Comparison of ENCODE assay signal across 27 cellular contexts in genomic region chr5:39451293-39451692, GRCh38.
"Had no signal": no experiment of that assay in that cellular context is flagged by ENCODE, and none has a peak within 500 bp of the region (broad histone marks: within the 10 kb centered on the region; RNA-seq: fewer than 3 reads in every experiment).

No MANE protein-coding gene starts in this region.

- H3K9me3 ChIP-seq: gastroesophageal sphincter, heart left ventricle, left lung, prostate gland, right atrium auricular region, suprapubic skin had no signal

- DNase-seq: effector CD8-positive, alpha-beta T cell; endodermal cell; foreskin keratinocyte; heart left ventricle; kidney; left lung; naive B cell; stimulated activated CD4-positive, alpha-beta T cell treated with anti-CD3 and anti-CD28 coated beads, Interleukin-12 subunit alpha, Interleukin-12 subunit beta, amount 100 ng/mL, for 4 hours; stimulated activated CD4-positive, alpha-beta T cell treated with anti-CD3 and anti-CD28 coated beads, Interleukin-1b, Interleukin-23, amount 100 ng/mL, for 48 hours; stimulated activated CD4-positive, alpha-beta T cell treated with anti-CD3 and anti-CD28 coated beads, Interleukin-4, amount 100 ng/mL, for 1 hour; stimulated activated CD8-positive, alpha-beta memory T cell treated with anti-CD3 and anti-CD28 coated beads, Interleukin-4, amount 100 ng/mL, for 48 hours; stimulated activated naive CD4-positive, alpha-beta T cell; stimulated activated naive CD8-positive, alpha-beta T cell treated with anti-CD3 and anti-CD28 coated beads, Interleukin-15, amount 100 ng/mL, for 72 hours had no signal

- ATAC-seq: esophagus mucosa; foreskin keratinocyte; gastroesophageal sphincter; heart left ventricle; left lung; natural killer cell treated with Interleukin-12 subunit alpha and Interleukin-12 subunit beta and Interleukin-15 and Interleukin-18, amount 100 ng/mL, for 72 hours; sciatic nerve; stimulated activated naive CD8-positive, alpha-beta T cell treated with anti-CD3 and anti-CD28 coated beads, Interleukin-15, amount 100 ng/mL, for 72 hours had no signal

- H3K4me1 ChIP-seq: foreskin keratinocyte, left lung, neural progenitor cell, prostate gland, right atrium auricular region, suprapubic skin had no signal

- H3K4me3 ChIP-seq: gastroesophageal sphincter, heart left ventricle, hepatocyte, left lung, neural progenitor cell, prostate gland, right atrium auricular region, smooth muscle cell, suprapubic skin had no signal

- FAIRE-seq: colon, kidney had no signal

- H3K4me3 Mint-ChIP-seq: dendritic cell treated with granulocyte-macrophage colony-stimulating factor and Interleukin-4, amounts not matched to agents 40 ng/mL and 50 ng/mL, for 4 days; endodermal cell; naive B cell; natural killer cell treated with Interleukin-12 subunit alpha and Interleukin-12 subunit beta and Interleukin-15 and Interleukin-18, amount 100 ng/mL, for 72 hours; neural progenitor cell; stimulated activated naive CD8-positive, alpha-beta T cell treated with anti-CD3 and anti-CD28 coated beads, Interleukin-15, amount 100 ng/mL, for 72 hours; type B pancreatic cell had no signal

- H3K27me3 ChIP-seq: gastroesophageal sphincter, heart left ventricle, hepatocyte, left lung, neural progenitor cell, right atrium auricular region, suprapubic skin had no signal

- H3K9me3 Mint-ChIP-seq: dendritic cell treated with granulocyte-macrophage colony-stimulating factor and Interleukin-4, amounts not matched to agents 40 ng/mL and 50 ng/mL, for 4 days; endodermal cell; naive B cell; natural killer cell treated with Interleukin-12 subunit alpha and Interleukin-12 subunit beta and Interleukin-15 and Interleukin-18, amount 100 ng/mL, for 72 hours; neural progenitor cell; stimulated activated naive CD8-positive, alpha-beta T cell treated with anti-CD3 and anti-CD28 coated beads, Interleukin-15, amount 100 ng/mL, for 72 hours; type B pancreatic cell had no signal

- H3K27ac Mint-ChIP-seq: dendritic cell treated with granulocyte-macrophage colony-stimulating factor and Interleukin-4, amounts not matched to agents 40 ng/mL and 50 ng/mL, for 4 days; endodermal cell; natural killer cell treated with Interleukin-12 subunit alpha and Interleukin-12 subunit beta and Interleukin-15 and Interleukin-18, amount 100 ng/mL, for 72 hours; neural progenitor cell; stimulated activated naive CD8-positive, alpha-beta T cell treated with anti-CD3 and anti-CD28 coated beads, Interleukin-15, amount 100 ng/mL, for 72 hours; type B pancreatic cell had no signal

- H3K27me3 Mint-ChIP-seq: dendritic cell treated with granulocyte-macrophage colony-stimulating factor and Interleukin-4, amounts not matched to agents 40 ng/mL and 50 ng/mL, for 4 days; type B pancreatic cell had no signal

- H3K36me3 ChIP-seq: gastroesophageal sphincter, heart left ventricle, left lung, neural progenitor cell, prostate gland, right atrium auricular region, suprapubic skin had no signal

- H3K27ac ChIP-seq: epithelial cell of prostate, foreskin keratinocyte, gastroesophageal sphincter, heart left ventricle, hepatocyte, left lung, neural progenitor cell, prostate gland, right atrium auricular region, suprapubic skin had no signal

- H3K4me1 Mint-ChIP-seq: neural progenitor cell; stimulated activated naive CD8-positive, alpha-beta T cell treated with anti-CD3 and anti-CD28 coated beads, Interleukin-15, amount 100 ng/mL, for 72 hours had no signal

- H3K36me3 Mint-ChIP-seq: naive B cell; natural killer cell treated with Interleukin-12 subunit alpha and Interleukin-12 subunit beta and Interleukin-15 and Interleukin-18, amount 100 ng/mL, for 72 hours; neural progenitor cell; type B pancreatic cell had no signal
